21 cellular contexts compared by ENCODE assay signal in genomic region chr2:60410458-60411146, GRCh38.
"Had no signal": no experiment of that assay in that cellular context is flagged by ENCODE, and none has a peak within 500 bp of the region (broad histone marks: within the 10 kb centered on the region; RNA-seq: fewer than 3 reads in every experiment).

No MANE protein-coding gene starts in this region.

- H3K4me1 Mint-ChIP-seq: stimulated activated naive CD8-positive, alpha-beta T cell treated with anti-CD3 and anti-CD28 coated beads, Interleukin-15, amount 100 ng/mL, for 72 hours had no signal

- H3K9me3 ChIP-seq: adrenal gland, mucosa of descending colon, ovary, testis had no signal

- H3K4me3 Mint-ChIP-seq: activated CD4-positive, alpha-beta T cell treated with anti-CD3 and anti-CD28 coated beads for 36 hours; activated CD8-positive, alpha-beta T cell treated with anti-CD3 and anti-CD28 coated beads, Interleukin-2, amount 10 ng/mL, durations not matched to agents 7 days and 5 days; activated naive CD4-positive, alpha-beta T cell treated with anti-CD3 and anti-CD28 coated beads for 36 hours; activated T-helper 1 cell treated with anti-CD3 and anti-CD28 coated beads, Interleukin-12 subunit alpha, Interleukin-12 subunit beta, Interleukin-2, Interleukin-4 antibody, amounts not matched to agents 30 ng/mL and 10 ng/mL and 1 ng/mL, durations not matched to agents 14 hours and 24 hours and 36 hours; natural killer cell; stimulated activated naive CD8-positive, alpha-beta T cell treated with anti-CD3 and anti-CD28 coated beads, Interleukin-15, amount 100 ng/mL, for 72 hours had no signal

- H3K36me3 ChIP-seq: adrenal gland, heart left ventricle, ovary, sigmoid colon had no signal

- H3K36me3 Mint-ChIP-seq: natural killer cell had no signal

- DNase-seq: activated CD4-positive, alpha-beta T cell treated with anti-CD3 and anti-CD28 coated beads for 36 hours; activated CD8-positive, alpha-beta memory T cell treated with anti-CD3 and anti-CD28 coated beads, Interleukin-2, amount 50 U/mL, for 48 hours; activated CD8-positive, alpha-beta T cell treated with anti-CD3 and anti-CD28 coated beads, Interleukin-2, amount 10 ng/mL, durations not matched to agents 7 days and 5 days; activated naive CD4-positive, alpha-beta T cell treated with anti-CD3 and anti-CD28 coated beads for 36 hours; adrenal gland; central memory CD4-positive, alpha-beta T cell; effector CD4-positive, alpha-beta T cell; heart left ventricle; mucosa of descending colon; natural killer cell; ovary; sigmoid colon; stimulated activated CD4-positive, alpha-beta T cell treated with anti-CD3 and anti-CD28 coated beads, Interleukin-2, amount 100 ng/mL, for 48 hours; stimulated activated CD8-positive, alpha-beta memory T cell treated with anti-CD3 and anti-CD28 coated beads, Interleukin-4, amount 100 ng/mL, for 48 hours; stimulated activated naive CD8-positive, alpha-beta T cell treated with anti-CD3 and anti-CD28 coated beads, Interleukin-15, amount 100 ng/mL, for 72 hours; T-helper 9 cell; testis had no signal

- ATAC-seq: activated CD4-positive, alpha-beta T cell treated with anti-CD3 and anti-CD28 coated beads for 36 hours; activated CD8-positive, alpha-beta T cell treated with anti-CD3 and anti-CD28 coated beads, Interleukin-2, amount 10 ng/mL, durations not matched to agents 7 days and 5 days; mucosa of descending colon; natural killer cell; stimulated activated naive CD8-positive, alpha-beta T cell treated with anti-CD3 and anti-CD28 coated beads, Interleukin-15, amount 100 ng/mL, for 72 hours had no signal

- H3K27ac ChIP-seq: adrenal gland, coronary artery, heart left ventricle, ovary, sigmoid colon, testis had no signal

- H3K27me3 Mint-ChIP-seq: stimulated activated naive CD8-positive, alpha-beta T cell treated with anti-CD3 and anti-CD28 coated beads, Interleukin-15, amount 100 ng/mL, for 72 hours had no signal

- H3K27me3 ChIP-seq: adrenal gland, heart left ventricle, ovary, sigmoid colon, testis had no signal

- H3K27ac Mint-ChIP-seq: activated CD4-positive, alpha-beta T cell treated with anti-CD3 and anti-CD28 coated beads for 36 hours; activated CD8-positive, alpha-beta T cell treated with anti-CD3 and anti-CD28 coated beads, Interleukin-2, amount 10 ng/mL, durations not matched to agents 7 days and 5 days; activated naive CD4-positive, alpha-beta T cell treated with anti-CD3 and anti-CD28 coated beads for 36 hours; activated T-helper 1 cell treated with anti-CD3 and anti-CD28 coated beads, Interleukin-12 subunit alpha, Interleukin-12 subunit beta, Interleukin-2, Interleukin-4 antibody, amounts not matched to agents 30 ng/mL and 10 ng/mL and 1 ng/mL, durations not matched to agents 14 hours and 24 hours and 36 hours; natural killer cell; stimulated activated naive CD8-positive, alpha-beta T cell treated with anti-CD3 and anti-CD28 coated beads, Interleukin-15, amount 100 ng/mL, for 72 hours had no signal

- H3K4me1 ChIP-seq: sigmoid colon, testis had no signal

- FAIRE-seq: frontal cortex had no signal

- H3K9me3 Mint-ChIP-seq: activated naive CD4-positive, alpha-beta T cell treated with anti-CD3 and anti-CD28 coated beads for 36 hours; activated T-helper 1 cell treated with anti-CD3 and anti-CD28 coated beads, Interleukin-12 subunit alpha, Interleukin-12 subunit beta, Interleukin-2, Interleukin-4 antibody, amounts not matched to agents 30 ng/mL and 10 ng/mL and 1 ng/mL, durations not matched to agents 14 hours and 24 hours and 36 hours; natural killer cell; stimulated activated naive CD8-positive, alpha-beta T cell treated with anti-CD3 and anti-CD28 coated beads, Interleukin-15, amount 100 ng/mL, for 72 hours had no signal

- H3K4me3 ChIP-seq: adrenal gland, coronary artery, heart left ventricle, lung, mucosa of descending colon, ovary, sigmoid colon, testis had no signal
